In the genomic region with DNA sequence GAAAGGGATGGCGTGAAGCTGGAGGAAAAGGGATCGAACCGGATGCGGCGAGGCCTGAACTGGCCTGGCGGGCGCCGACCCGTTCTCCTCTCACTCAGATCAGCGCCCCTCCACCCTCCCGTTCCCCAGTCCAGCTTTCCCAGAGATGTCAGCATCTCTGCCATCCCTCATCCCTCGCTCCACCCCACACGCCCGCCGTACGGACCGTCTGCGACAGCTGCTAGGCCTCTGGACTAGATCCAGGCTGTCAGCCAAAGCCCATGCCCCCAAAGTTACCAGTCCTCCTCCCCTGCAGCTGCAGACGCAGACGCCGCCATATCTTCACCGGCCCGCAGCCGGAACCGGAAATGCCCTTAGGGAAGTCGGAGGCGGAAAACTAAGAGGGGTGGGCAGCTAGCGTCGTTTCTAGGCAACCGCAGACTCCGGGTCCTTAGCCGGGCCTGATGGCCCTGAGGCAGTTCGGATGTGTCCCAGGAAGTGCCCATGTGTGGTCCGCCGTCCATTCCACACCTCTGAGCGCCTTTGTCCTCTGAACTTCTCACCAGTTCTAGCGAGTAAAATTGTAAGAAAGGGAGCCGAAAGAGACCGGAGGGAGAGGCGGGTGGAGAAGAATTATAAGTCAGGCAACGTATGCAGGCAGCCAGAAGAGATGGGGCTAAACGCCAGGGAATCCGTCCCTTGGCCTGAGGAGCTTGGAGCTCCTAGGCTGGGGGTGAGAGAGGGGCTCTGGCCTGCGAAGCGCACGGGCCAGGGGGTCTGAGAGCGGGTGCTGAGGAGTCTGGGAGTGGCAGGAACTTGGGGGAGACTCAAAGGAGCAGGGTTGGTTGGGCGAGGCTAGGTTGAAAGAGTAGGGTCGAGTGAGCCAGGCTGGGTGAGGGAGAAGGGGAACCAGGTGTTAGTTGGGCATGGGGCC, we compare ENCODE assay signal across 8 cellular contexts. TPM values are rescaled to one million over a fixed set of nuclear protein-coding genes. Genes with fewer than 3 reads are reported as not detected.
DNase-seq lines count a peak whose midpoint lies in the region; ATAC-seq, FAIRE-seq and TF ChIP-seq lines count a peak whose summit lies in the region.

A gene with protein sequence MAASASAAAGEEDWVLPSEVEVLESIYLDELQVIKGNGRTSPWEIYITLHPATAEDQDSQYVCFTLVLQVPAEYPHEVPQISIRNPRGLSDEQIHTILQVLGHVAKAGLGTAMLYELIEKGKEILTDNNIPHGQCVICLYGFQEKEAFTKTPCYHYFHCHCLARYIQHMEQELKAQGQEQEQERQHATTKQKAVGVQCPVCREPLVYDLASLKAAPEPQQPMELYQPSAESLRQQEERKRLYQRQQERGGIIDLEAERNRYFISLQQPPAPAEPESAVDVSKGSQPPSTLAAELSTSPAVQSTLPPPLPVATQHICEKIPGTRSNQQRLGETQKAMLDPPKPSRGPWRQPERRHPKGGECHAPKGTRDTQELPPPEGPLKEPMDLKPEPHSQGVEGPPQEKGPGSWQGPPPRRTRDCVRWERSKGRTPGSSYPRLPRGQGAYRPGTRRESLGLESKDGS (minus strand): TSS at position 349 of the 913 bp plus-strand sequence. CDS start 32 bp downstream, at position 317.
A gene with protein sequence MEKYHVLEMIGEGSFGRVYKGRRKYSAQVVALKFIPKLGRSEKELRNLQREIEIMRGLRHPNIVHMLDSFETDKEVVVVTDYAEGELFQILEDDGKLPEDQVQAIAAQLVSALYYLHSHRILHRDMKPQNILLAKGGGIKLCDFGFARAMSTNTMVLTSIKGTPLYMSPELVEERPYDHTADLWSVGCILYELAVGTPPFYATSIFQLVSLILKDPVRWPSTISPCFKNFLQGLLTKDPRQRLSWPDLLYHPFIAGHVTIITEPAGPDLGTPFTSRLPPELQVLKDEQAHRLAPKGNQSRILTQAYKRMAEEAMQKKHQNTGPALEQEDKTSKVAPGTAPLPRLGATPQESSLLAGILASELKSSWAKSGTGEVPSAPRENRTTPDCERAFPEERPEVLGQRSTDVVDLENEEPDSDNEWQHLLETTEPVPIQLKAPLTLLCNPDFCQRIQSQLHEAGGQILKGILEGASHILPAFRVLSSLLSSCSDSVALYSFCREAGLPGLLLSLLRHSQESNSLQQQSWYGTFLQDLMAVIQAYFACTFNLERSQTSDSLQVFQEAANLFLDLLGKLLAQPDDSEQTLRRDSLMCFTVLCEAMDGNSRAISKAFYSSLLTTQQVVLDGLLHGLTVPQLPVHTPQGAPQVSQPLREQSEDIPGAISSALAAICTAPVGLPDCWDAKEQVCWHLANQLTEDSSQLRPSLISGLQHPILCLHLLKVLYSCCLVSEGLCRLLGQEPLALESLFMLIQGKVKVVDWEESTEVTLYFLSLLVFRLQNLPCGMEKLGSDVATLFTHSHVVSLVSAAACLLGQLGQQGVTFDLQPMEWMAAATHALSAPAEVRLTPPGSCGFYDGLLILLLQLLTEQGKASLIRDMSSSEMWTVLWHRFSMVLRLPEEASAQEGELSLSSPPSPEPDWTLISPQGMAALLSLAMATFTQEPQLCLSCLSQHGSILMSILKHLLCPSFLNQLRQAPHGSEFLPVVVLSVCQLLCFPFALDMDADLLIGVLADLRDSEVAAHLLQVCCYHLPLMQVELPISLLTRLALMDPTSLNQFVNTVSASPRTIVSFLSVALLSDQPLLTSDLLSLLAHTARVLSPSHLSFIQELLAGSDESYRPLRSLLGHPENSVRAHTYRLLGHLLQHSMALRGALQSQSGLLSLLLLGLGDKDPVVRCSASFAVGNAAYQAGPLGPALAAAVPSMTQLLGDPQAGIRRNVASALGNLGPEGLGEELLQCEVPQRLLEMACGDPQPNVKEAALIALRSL (N-terminal part only) (plus strand): TSS at position 433 of the 913 bp plus-strand sequence. CDS start 744 bp downstream, outside the sequence.

- WGBS in HUES64 = under 1% methylated on average over 49 of the region's 49 CpGs

- peak within 1 kb of the TSS; percentile 87 for H3K4me3 ChIP-seq in HUES64 (ENCODE audit: low read length)

- H3K27me3 ChIP-seq in HUES64 (ENCODE audit: insufficient read depth, low read length) = no peaks in the 10 kb centered on the region

- no peak for FAIRE-seq in D721Med (lab: Jason Lieb, UNC)

- peak; percentile 86 for DNase-seq in D721Med (ENCODE audit: insufficient read length, low spot score)
- peak; percentile 90 for DNase-seq in OCI-M1 (lab: John Stamatoyannopoulos, UW)
- peak; percentile 68 for DNase-seq in activated T-cell treated with anti-CD3 and anti-CD28 coated beads for 1 hour (ENCODE audit: low read depth)
- peak; percentile 93 for DNase-seq in epidermal melanocyte (ENCODE audit: insufficient read length, low spot score)
- DNase-seq in middle frontal gyrus (ENCODE audit: extremely low spot score, low spot score) = peak; percentile 80
- peak; percentile 67 to 79 for DNase-seq in stimulated activated CD8-positive, alpha-beta memory T cell treated with anti-CD3 and anti-CD28 coated beads, Interleukin-2, amount 100 ng/mL, for 48 hours (ENCODE audit: low read depth in 2 of 2)

- H3K27ac ChIP-seq in HUES64 (ENCODE audit: low read depth, low read length) = peak within 1 kb of the TSS; percentile 76

- no peaks in the 10 kb centered on the region for H3K9me3 ChIP-seq in HUES64 (ENCODE audit: insufficient read depth, low read depth, low read length)

- no peak for TF ChIP-seq CTCF in D721Med (IDR thresholded peaks at IDR 0.05; ENCODE audit: insufficient read depth, missing control alignments)

- peak within 1 kb of the TSS; percentile 90 for H3K9ac ChIP-seq in HUES64 (ENCODE audit: low read depth, low read length)

- H3K36me3 ChIP-seq in HUES64 (ENCODE audit: insufficient read depth, low read length) = peaks cover 38% of the 10 kb centered on the region

- ATAC-seq in GM21447 (IDR thresholded peaks at IDR 0.05; ENCODE audit: unreplicated experiment) = peak; percentile 98

- peaks cover 5% of the 10 kb centered on the region; the same call in 1 of the 2 replicates for H3K4me1 ChIP-seq in HUES64 (ENCODE audit: insufficient read depth, low read length)

RNA-seq across cellular contexts. Expression of the first gene that starts in this region (rescaled TPM):
- polyA plus RNA-seq in HUES64 (2013, experiment 1 of 2) = 34.5 TPM
- polyA plus RNA-seq in HUES64 (2013, experiment 2 of 2) = 25.9 TPM

RNA-seq across cellular contexts. Expression of the second gene that starts in this region (rescaled TPM):
- polyA plus RNA-seq in HUES64 (2013, experiment 1 of 2) = 19.1 TPM
- 23.1 TPM for polyA plus RNA-seq in HUES64 (2013, experiment 2 of 2)

Comparison
In these comparisons a context has a peak if more than half of its experiments do, and no peak if none do; other contexts are left out.
1. Peak in every context shown above with its lines: DNase-seq, ATAC-seq, H3K4me3 ChIP-seq and H3K27ac ChIP-seq.